8 cellular contexts compared by ENCODE assay signal in the genomic region with DNA sequence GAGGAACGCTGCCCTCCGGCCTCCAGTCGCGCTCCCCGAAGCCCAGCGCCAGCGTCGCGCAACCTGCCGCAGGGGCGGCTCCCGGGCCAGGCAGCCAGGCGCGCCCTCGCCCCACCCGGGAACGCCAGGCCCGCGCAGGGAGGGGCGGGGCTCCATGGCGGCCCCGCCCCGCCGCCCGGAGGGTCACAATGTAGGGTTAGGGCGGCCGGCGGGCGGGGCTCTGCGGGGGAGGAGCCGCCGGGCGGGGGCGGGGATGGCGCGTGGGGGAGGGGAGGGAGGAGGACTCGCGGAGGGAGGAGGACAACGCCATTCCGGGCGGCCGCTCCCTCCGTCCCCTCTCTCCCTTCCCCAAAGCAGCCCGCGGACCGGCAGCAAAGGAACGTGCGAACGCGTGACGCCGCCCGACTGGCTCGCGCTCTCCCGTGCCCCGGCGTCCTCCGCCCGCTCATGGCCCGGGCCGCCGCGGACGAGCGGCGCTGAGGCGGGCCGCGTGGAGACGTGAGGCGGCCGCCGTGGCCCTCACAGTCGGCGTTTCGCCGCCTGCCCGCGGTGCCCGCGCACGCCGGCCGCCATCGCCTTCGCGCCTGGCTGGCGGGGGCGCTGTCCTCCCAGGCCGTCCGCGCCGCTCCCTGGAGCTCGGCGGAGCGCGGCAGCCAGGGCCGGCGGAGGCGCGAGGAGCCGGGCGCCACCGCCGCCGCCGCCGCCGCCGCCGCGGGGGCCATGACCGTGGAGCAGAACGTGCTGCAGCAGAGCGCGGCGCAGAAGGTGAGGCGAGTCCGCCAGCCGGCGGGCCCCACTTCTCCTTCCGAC. TPM values are rescaled to one million over a fixed set of nuclear protein-coding genes. Genes with fewer than 3 reads are reported as not detected.
A peak's percentile ranks its signal among the peaks of the same experiment; 100 is the strongest.
DNase-seq lines count a peak whose midpoint lies in the region; ATAC-seq lines count a peak whose summit lies in the region.

USP25 (plus strand) TSS at position 309 of the 810 bp plus-strand sequence; CDS start at position 721, 412 bp downstream.

- POLR2A ChIA-PET in CD8-positive, alpha-beta memory T cell (lab: Charles Lee) = interaction anchor here (0.9 kb wide), 1 partner anchor 66 kb away, joined by 12 read pairs; no protein-coding TSS in a partner anchor

- CTCF ChIA-PET in CD8-positive, alpha-beta memory T cell (lab: Charles Lee) = interaction anchor here (0.7 to 1.0 kb wide), 2 partner anchors 88 to 1166 kb away, joined by 3 read pairs; no protein-coding TSS in a partner anchor

- H3K9me3 ChIP-seq in CD8-positive, alpha-beta memory T cell (ENCODE audit: low read length) = no peaks in the 10 kb centered on the region
- H3K9me3 ChIP-seq in endocrine pancreas (ENCODE audit: control insufficient read depth, low read length) = no peaks in the 10 kb centered on the region

- H3K36me3 Mint-ChIP-seq in CD8-positive, alpha-beta memory T cell = peaks cover 0 to 7% (median 0%) of the 10 kb centered on the region in 3 donors

- H3K4me3 Mint-ChIP-seq in CD8-positive, alpha-beta memory T cell = peak within 1 kb of the TSS; percentile 92 to 98 (median 97)

- H3K9ac ChIP-seq in endocrine pancreas (ENCODE audit: control insufficient read depth, insufficient read depth, low read length) = peak within 1 kb of the TSS; percentile 91

- no peaks in the 10 kb centered on the region for H3K9me3 Mint-ChIP-seq in CD8-positive, alpha-beta memory T cell

- H3K4me1 ChIP-seq in CD8-positive, alpha-beta memory T cell (ENCODE audit: insufficient read depth, low read length) = peaks cover 32% of the 10 kb centered on the region
- H3K4me1 ChIP-seq in endocrine pancreas (ENCODE audit: control insufficient read depth, insufficient read depth, low read length) = peaks cover 14% of the 10 kb centered on the region

- ATAC-seq in GM19455 (IDR thresholded peaks at IDR 0.05; ENCODE audit: unreplicated experiment) = peak; percentile 74

- H3K27me3 Mint-ChIP-seq in CD8-positive, alpha-beta memory T cell = peaks cover 3 to 4% of the 10 kb centered on the region in 2 donors

- no peaks in the 10 kb centered on the region for H3K36me3 ChIP-seq in CD8-positive, alpha-beta memory T cell (ENCODE audit: insufficient read depth, low read length)
- no peaks in the 10 kb centered on the region for H3K36me3 ChIP-seq in endocrine pancreas (ENCODE audit: control insufficient read depth, insufficient read depth, low read length)

- H3K27ac Mint-ChIP-seq in CD8-positive, alpha-beta memory T cell = peak within 1 kb of the TSS; percentile 74 to 96 (median 92)

- peak within 1 kb of the TSS; percentile 71 for H3K27ac ChIP-seq in CD8-positive, alpha-beta memory T cell (ENCODE audit: low read depth, low read length)

- peak within 1 kb of the TSS; percentile 75 for H3K4me3 ChIP-seq in CD8-positive, alpha-beta memory T cell (ENCODE audit: low read length)
- peak within 1 kb of the TSS; percentile 91 for H3K4me3 ChIP-seq in endocrine pancreas (ENCODE audit: control insufficient read depth, insufficient read depth, low read length)

- no peaks in the 10 kb centered on the region for H3K27me3 ChIP-seq in CD8-positive, alpha-beta memory T cell (ENCODE audit: insufficient read depth, low read length, poor library complexity, severe bottlenecking)
- no peaks in the 10 kb centered on the region for H3K27me3 ChIP-seq in endocrine pancreas (ENCODE audit: control insufficient read depth, insufficient read depth, low read length)

- DNase-seq in CD8-positive, alpha-beta memory T cell = peak; percentile 80 to 91 (median 85)
- DNase-seq in HK-2 (ENCODE audit: unreplicated experiment) (peak; percentile 82), NOMO-1 (lab: John Stamatoyannopoulos, UW; ENCODE audit: unreplicated experiment in 2 of 2) (peak; percentile 61 to 93), mesenteric fat pad (ENCODE audit: low spot score) (peak; percentile 96)
- peak; percentile 58 to 78 (median 61) for DNase-seq in activated CD8-positive, alpha-beta memory T cell treated with anti-CD3 and anti-CD28 coated beads for 48 hours (ENCODE audit: low read depth in 2 of 3, low spot score in 2 of 3)
- peak; percentile 73 for DNase-seq in stimulated activated CD8-positive, alpha-beta memory T cell treated with anti-CD3 and anti-CD28 coated beads, Interleukin-15, amount 100 ng/mL, for 24 hours (ENCODE audit: low read depth)

- peaks cover 24 to 44% (median 39%) of the 10 kb centered on the region in 3 donors for H3K4me1 Mint-ChIP-seq in CD8-positive, alpha-beta memory T cell

RNA-seq across cellular contexts. Expression of gene USP25, which starts in this region (rescaled TPM):
- total RNA-seq in CD8-positive, alpha-beta memory T cell = 10 to 100 TPM; 32.9 to 36.1 TPM
- polyA plus RNA-seq in CD8-positive, alpha-beta memory T cell = 29.0 TPM
- total RNA-seq in mesenteric fat pad = 52.3 TPM

Comparison
In these comparisons a context has a peak if more than half of its experiments do, and no peak if none do; other contexts are left out.
1. Peak in every context shown above with its lines: DNase-seq, ATAC-seq, H3K4me3 ChIP-seq and H3K27ac ChIP-seq.